8 cellular contexts compared by ENCODE assay signal in genomic region chr16:14302399-14303181, GRCh38.
DNase-seq lines count a peak whose midpoint lies in the region; ATAC-seq lines count a peak whose summit lies in the region.

No MANE protein-coding gene starts in this region.

- H3K9me3 ChIP-seq in SJSA1 (replicated peaks): no peaks in the 10 kb centered on the region
- no peaks in the 10 kb centered on the region for H3K9me3 ChIP-seq in mucosa of rectum (ENCODE audit: control insufficient read depth in 2 of 2, low read length in 2 of 2)

- H3K9me3 Mint-ChIP-seq in effector memory CD8-positive, alpha-beta T cell: no peaks in the 10 kb centered on the region

- peaks cover 9 to 10% of the 10 kb centered on the region in 2 donors for H3K4me1 Mint-ChIP-seq in effector memory CD8-positive, alpha-beta T cell (ENCODE audit: low read depth in 2 of 2)

- H3K4me3 ChIP-seq in SJSA1 (peak overlapping the region; percentile 98), mucosa of rectum (ENCODE audit: low read length in 2 of 2) (peak overlapping the region; percentile 60 to 67)

- in situ Hi-C loops in G401 (cut with HindIII; ENCODE audit: low sequenced_read_pairs): no loop called here

- H3K4me1 ChIP-seq in SJSA1 (replicated peaks): peaks cover 40% of the 10 kb centered on the region
- peaks cover 8 to 9% of the 10 kb centered on the region in 2 donors for H3K4me1 ChIP-seq in mucosa of rectum (ENCODE audit: control insufficient read depth in 2 of 2, insufficient read depth in 2 of 2, low read length in 2 of 2)

- peaks cover 14 to 43% of the 10 kb centered on the region in 2 donors for H3K27me3 Mint-ChIP-seq in effector memory CD8-positive, alpha-beta T cell

- no peaks in the 10 kb centered on the region for H3K36me3 Mint-ChIP-seq in effector memory CD8-positive, alpha-beta T cell (ENCODE audit: insufficient read depth)

- peak; percentile 50 for DNase-seq in activated T-cell treated with anti-CD3 and anti-CD28 coated beads, Interleukin-2, amount 50 U/mL, for 1 hour
- no peak for DNase-seq in activated T-cell treated with anti-CD3 and anti-CD28 coated beads for 4 hours
- DNase-seq in SJSA1 (ENCODE audit: low read depth in 1 of 2, low spot score in 2 of 2): peak in 1 of 2 experiments; percentile 60
- DNase-seq in effector memory CD8-positive, alpha-beta T cell: no peak
- DNase-seq in GDM1 (lab: John Stamatoyannopoulos, UW): no peak
- no peak for DNase-seq in G401 (ENCODE audit: low spot score)

- H3K36me3 ChIP-seq in SJSA1: peaks cover 30% of the 10 kb centered on the region
- H3K36me3 ChIP-seq in mucosa of rectum (ENCODE audit: control insufficient read depth in 2 of 2, insufficient read depth in 2 of 2, low read length in 2 of 2): no peaks in the 10 kb centered on the region

- H3K4me3 Mint-ChIP-seq in effector memory CD8-positive, alpha-beta T cell: peak overlapping the region; percentile 75 to 76

- H3K27me3 ChIP-seq in SJSA1 (replicated peaks): no peaks in the 10 kb centered on the region
- peaks cover 0 to 2% of the 10 kb centered on the region in 2 donors for H3K27me3 ChIP-seq in mucosa of rectum (ENCODE audit: control insufficient read depth in 2 of 2, insufficient read depth in 2 of 2, low read length in 2 of 2)

- peak; percentile 28 for ATAC-seq in HG02852 (IDR thresholded peaks at IDR 0.05; ENCODE audit: unreplicated experiment)
- peak; percentile 54 for ATAC-seq in effector memory CD8-positive, alpha-beta T cell (replicated peaks)

- H3K27ac ChIP-seq in SJSA1: peak overlapping the region; percentile 32
- peak overlapping the region in 1 of 2 donors; percentile 52 for H3K27ac ChIP-seq in mucosa of rectum (ENCODE audit: low read depth in 2 of 2, low read length in 2 of 2)

- H3K27ac Mint-ChIP-seq in effector memory CD8-positive, alpha-beta T cell: peak overlapping the region in 1 of 2 donors; percentile 41

- H3K9ac ChIP-seq in mucosa of rectum (ENCODE audit: low read depth in 1 of 2, low read length in 2 of 2): peak overlapping the region in 1 of 2 donors; percentile 48
